Comparison of ENCODE assay signal across 28 cellular contexts in genomic region chr7:130521552-130521951, GRCh38.
"Had no signal": no experiment of that assay in that cellular context is flagged by ENCODE, and none has a peak within 500 bp of the region (broad histone marks: within the 10 kb centered on the region; RNA-seq: fewer than 3 reads in every experiment).

No MANE protein-coding gene starts in this region.

- H3K27me3 ChIP-seq: pancreas, stomach, testis, thyroid gland, transverse colon, upper lobe of right lung had no signal

- H3K36me3 Mint-ChIP-seq: immature natural killer cell; mesothelial cell of epicardium; naive thymus-derived CD4-positive, alpha-beta T cell; natural killer cell treated with Interleukin-12 subunit alpha and Interleukin-12 subunit beta and Interleukin-15 and Interleukin-18, amount 100 ng/mL, for 72 hours; stimulated activated naive B cell treated with anti-CD40 and anti-IgM and Interleukin-4, amounts not matched to agents 10 μg/mL and 1 μg/mL and 100 μg/mL, for 72 hours had no signal

- H3K27me3 Mint-ChIP-seq: naive thymus-derived CD4-positive, alpha-beta T cell; natural killer cell treated with Interleukin-12 subunit alpha and Interleukin-12 subunit beta and Interleukin-15 and Interleukin-18, amount 100 ng/mL, for 72 hours; stimulated activated naive B cell treated with anti-CD40 and anti-IgM and Interleukin-4, amounts not matched to agents 10 μg/mL and 1 μg/mL and 100 μg/mL, for 72 hours had no signal

- DNase-seq: immature natural killer cell; kidney; left ventricle myocardium inferior; mesendoderm; naive thymus-derived CD4-positive, alpha-beta T cell; pancreas; posterior cingulate gyrus; retina; right cardiac atrium; stimulated activated CD4-positive, alpha-beta T cell treated with anti-CD3 and anti-CD28 coated beads, Interleukin-12 subunit alpha, Interleukin-12 subunit beta, amount 100 ng/mL, for 4 hours; stimulated activated CD4-positive, alpha-beta T cell treated with anti-CD3 and anti-CD28 coated beads, Interleukin-15, amount 100 ng/mL, for 24 hours; stimulated activated CD4-positive, alpha-beta T cell treated with anti-CD3 and anti-CD28 coated beads, Interleukin-2, amount 100 ng/mL, for 24 hours; stimulated activated CD4-positive, alpha-beta T cell treated with anti-CD3 and anti-CD28 coated beads, Interleukin-4, amount 100 ng/mL, for 1 hour; stimulated activated naive B cell treated with anti-CD40 and anti-IgM and Interleukin-4, amounts not matched to agents 10 μg/mL and 1 μg/mL and 100 μg/mL, for 72 hours; stimulated activated naive CD8-positive, alpha-beta T cell treated with anti-CD3 and anti-CD28 coated beads, Interleukin-15, Interleukin-2, amounts not matched to agents 100 U/mL and 50 U/mL, for 24 hours; stomach; testis; thyroid gland; transverse colon; upper lobe of right lung had no signal

- FAIRE-seq: islet of Langerhans, kidney, pancreas, urothelium cell line had no signal

- H3K4me3 Mint-ChIP-seq: immature natural killer cell; mesothelial cell of epicardium; naive thymus-derived CD4-positive, alpha-beta T cell; natural killer cell treated with Interleukin-12 subunit alpha and Interleukin-12 subunit beta and Interleukin-15 and Interleukin-18, amount 100 ng/mL, for 72 hours; stimulated activated naive B cell treated with anti-CD40 and anti-IgM and Interleukin-4, amounts not matched to agents 10 μg/mL and 1 μg/mL and 100 μg/mL, for 72 hours had no signal

- H3K27ac ChIP-seq: left ventricle myocardium inferior, pancreas, prostate gland, skin epidermis, stomach, testis, thyroid gland, upper lobe of right lung had no signal

- H3K4me1 Mint-ChIP-seq: immature natural killer cell; mesothelial cell of epicardium; naive thymus-derived CD4-positive, alpha-beta T cell; stimulated activated naive B cell treated with anti-CD40 and anti-IgM and Interleukin-4, amounts not matched to agents 10 μg/mL and 1 μg/mL and 100 μg/mL, for 72 hours had no signal

- ATAC-seq: naive thymus-derived CD4-positive, alpha-beta T cell; natural killer cell treated with Interleukin-12 subunit alpha and Interleukin-12 subunit beta and Interleukin-15 and Interleukin-18, amount 100 ng/mL, for 72 hours; pancreas; right cardiac atrium; sciatic nerve; stimulated activated naive B cell treated with anti-CD40 and anti-IgM and Interleukin-4, amounts not matched to agents 10 μg/mL and 1 μg/mL and 100 μg/mL, for 72 hours; stimulated activated naive CD8-positive, alpha-beta T cell treated with anti-CD3 and anti-CD28 coated beads, Interleukin-15, Interleukin-2, amounts not matched to agents 100 U/mL and 50 U/mL, for 24 hours; upper lobe of right lung had no signal

- H3K9me3 ChIP-seq: left ventricle myocardium inferior, pancreas, prostate gland, stomach, testis, thyroid gland, transverse colon, upper lobe of right lung had no signal

- H3K4me1 ChIP-seq: left ventricle myocardium inferior, pancreas, prostate gland, stomach, testis, thyroid gland, upper lobe of right lung had no signal

- H3K4me3 ChIP-seq: left ventricle myocardium inferior, lung, pancreas, prostate gland, skin epidermis, stomach, testis, thyroid gland, transverse colon, upper lobe of right lung had no signal

- H3K9me3 Mint-ChIP-seq: immature natural killer cell; mesothelial cell of epicardium; naive thymus-derived CD4-positive, alpha-beta T cell; natural killer cell treated with Interleukin-12 subunit alpha and Interleukin-12 subunit beta and Interleukin-15 and Interleukin-18, amount 100 ng/mL, for 72 hours; stimulated activated naive B cell treated with anti-CD40 and anti-IgM and Interleukin-4, amounts not matched to agents 10 μg/mL and 1 μg/mL and 100 μg/mL, for 72 hours had no signal

- H3K36me3 ChIP-seq: left ventricle myocardium inferior, pancreas, prostate gland, thyroid gland, transverse colon, upper lobe of right lung had no signal

- H3K27ac Mint-ChIP-seq: immature natural killer cell; mesothelial cell of epicardium; naive thymus-derived CD4-positive, alpha-beta T cell; natural killer cell treated with Interleukin-12 subunit alpha and Interleukin-12 subunit beta and Interleukin-15 and Interleukin-18, amount 100 ng/mL, for 72 hours; stimulated activated naive B cell treated with anti-CD40 and anti-IgM and Interleukin-4, amounts not matched to agents 10 μg/mL and 1 μg/mL and 100 μg/mL, for 72 hours had no signal
